In the genomic region with DNA sequence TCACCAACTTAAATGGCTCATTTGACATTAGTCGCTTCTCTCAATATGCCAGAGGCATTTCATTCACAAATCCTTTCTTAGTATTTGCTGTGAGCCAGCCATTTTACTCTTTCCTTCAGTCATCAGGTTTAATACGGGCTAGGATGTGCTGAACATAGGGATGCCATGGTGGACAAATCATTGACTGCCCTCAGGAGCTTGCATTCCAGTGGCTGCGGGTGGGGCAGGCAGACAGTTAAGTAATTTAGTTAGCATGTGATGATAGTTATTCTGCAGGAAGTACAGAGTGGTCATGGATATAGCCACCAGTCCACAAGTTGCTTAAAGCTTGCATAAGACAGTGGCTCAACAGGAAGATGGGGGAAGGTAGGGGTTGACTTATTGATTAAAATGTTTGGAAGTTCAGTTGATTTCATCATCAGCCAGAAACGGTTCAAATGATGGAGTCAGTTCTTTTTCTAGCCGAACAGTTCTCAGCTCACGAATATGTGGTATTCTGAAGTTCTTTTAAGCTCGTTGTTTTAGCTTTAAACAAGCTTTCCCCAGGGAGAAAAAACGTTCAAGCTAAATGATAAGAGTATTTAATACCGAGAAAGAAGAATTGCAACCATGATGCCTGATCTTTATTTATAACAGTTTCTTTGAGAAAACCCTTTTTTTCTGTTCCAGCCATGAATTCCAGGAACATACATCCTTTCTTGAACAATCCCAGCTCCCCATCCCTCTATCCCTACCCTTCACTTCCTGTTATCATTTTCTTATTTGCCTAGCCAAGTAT, we compare ENCODE assay signal across 8 cellular contexts. TPM values are rescaled to one million over a fixed set of nuclear protein-coding genes. Genes with fewer than 3 reads are reported as not detected.
DNase-seq lines count a peak whose midpoint lies in the region; ATAC-seq, FAIRE-seq and TF ChIP-seq lines count a peak whose summit lies in the region.

No MANE protein-coding gene starts in this region.

- peaks cover 17% of the 10 kb centered on the region for H3K4me1 Mint-ChIP-seq in astrocyte (ENCODE audit: low read depth, unreplicated experiment)

- no peak overlapping the region for H3K9ac ChIP-seq in astrocyte (ENCODE audit: low read length)

- WGBS in thyroid gland, 2 donors = 71% methylated on average over 9 of the region's 9 CpGs

- no peaks in the 10 kb centered on the region for H3K79me2 ChIP-seq in astrocyte (ENCODE audit: insufficient read depth, low read length)

- TF ChIP-seq POLR2A in thyroid gland (IDR thresholded peaks at IDR 0.05) = no peak

- ATAC-seq in HG03108 (IDR thresholded peaks at IDR 0.05; ENCODE audit: unreplicated experiment) = no peak

- DNase-seq in AG08395 (ENCODE audit: low spot score) (peak; percentile 59), HT1080 (ENCODE audit: low read depth) (peak; percentile 76), astrocyte (ENCODE audit: low read depth) (peak; percentile 6), kidney epithelial cell (ENCODE audit: low read depth) (peak; percentile 56), tibial artery (peak in 1 of 2 donors; percentile 61), thyroid gland (no peak)
- DNase-seq in stimulated activated naive CD4-positive, alpha-beta T cell (lab: John Stamatoyannopoulos, UW) = no peak

- H3K36me3 ChIP-seq in astrocyte (ENCODE audit: insufficient read depth, low read length) (no peaks in the 10 kb centered on the region), kidney epithelial cell (ENCODE audit: control insufficient read depth, insufficient read depth, low read length) (no peaks in the 10 kb centered on the region), tibial artery (no peaks in the 10 kb centered on the region), thyroid gland (no peaks in the 10 kb centered on the region)

- peak overlapping the region; percentile 94 for H3K4me3 Mint-ChIP-seq in astrocyte (ENCODE audit: unreplicated experiment)

- H3K27ac ChIP-seq in astrocyte (ENCODE audit: low read depth, low read length) (no peak overlapping the region), tibial artery (peak overlapping the region; percentile 84 to 86), thyroid gland (no peak overlapping the region)

- H3K9me3 ChIP-seq in astrocyte (ENCODE audit: insufficient read depth, low read depth, low read length) (no peaks in the 10 kb centered on the region), tibial artery (no peaks in the 10 kb centered on the region), thyroid gland (no peaks in the 10 kb centered on the region)

- H3K36me3 Mint-ChIP-seq in astrocyte (ENCODE audit: low read depth, unreplicated experiment) = no peaks in the 10 kb centered on the region

- no peak for TF ChIP-seq CTCF in astrocyte (IDR thresholded peaks at IDR 0.05; ENCODE audit: insufficient read depth, low read depth, low read length)
- TF ChIP-seq CTCF in kidney epithelial cell (IDR thresholded peaks at IDR 0.05; ENCODE audit: insufficient read depth, low read length, poor library complexity, severe bottlenecking) = no peak
- TF ChIP-seq CTCF in tibial artery (IDR thresholded peaks at IDR 0.05) = no peak
- TF ChIP-seq CTCF in thyroid gland (IDR thresholded peaks at IDR 0.05) = no peak

- peak overlapping the region; percentile 97 for H3K27ac Mint-ChIP-seq in astrocyte (ENCODE audit: unreplicated experiment)

- no peaks in the 10 kb centered on the region for H4K20me1 ChIP-seq in astrocyte (ENCODE audit: insufficient read depth, low read length)

- peak; percentile 89 for FAIRE-seq in astrocyte (lab: Jason Lieb, UNC)

- H3K27me3 Mint-ChIP-seq in astrocyte (ENCODE audit: low read depth, unreplicated experiment) = no peaks in the 10 kb centered on the region

- H3K4me1 ChIP-seq in astrocyte (ENCODE audit: insufficient read depth, low read length) (no peaks in the 10 kb centered on the region), tibial artery (peaks cover 0 to 21% (median 5%) of the 10 kb centered on the region in 4 donors), thyroid gland (peaks cover 0 to 5% of the 10 kb centered on the region in 2 donors)

- H3K27me3 ChIP-seq in astrocyte (ENCODE audit: insufficient read depth, low read length) (peaks cover 4% of the 10 kb centered on the region), kidney epithelial cell (ENCODE audit: control insufficient read depth, insufficient read depth, low read length) (no peaks in the 10 kb centered on the region), tibial artery (no peaks in the 10 kb centered on the region), thyroid gland (no peaks in the 10 kb centered on the region)

- H3K9me3 Mint-ChIP-seq in astrocyte (ENCODE audit: unreplicated experiment) = no peaks in the 10 kb centered on the region

- no peak overlapping the region for H2AFZ ChIP-seq in astrocyte (ENCODE audit: low read depth, low read length)

- H3K4me3 ChIP-seq in astrocyte (ENCODE audit: insufficient read depth, low read depth, low read length) (no peak overlapping the region), kidney epithelial cell (ENCODE audit: low read depth, low read length) (peak overlapping the region; percentile 58), tibial artery (peak overlapping the region; percentile 78 to 86), thyroid gland (replicated peaks in 1 of 3) (no peak overlapping the region)

- intact Hi-C loops in tibial artery (cut with DNase I; ENCODE audit: low total_unique reads) (no loop called here), thyroid gland (cut with DNase I) (no loop called here)

- H3K4me2 ChIP-seq in astrocyte (ENCODE audit: low read length) = peak overlapping the region; percentile 86

RNA-seq across cellular contexts. Expression of a gene that starts 1.4 kb away (rescaled TPM):
- total RNA-seq in HT1080 (2014; rRNA removed; shearing (Covaris generic)) = 1.6 and 3.2 TPM in 2 replicates
- polyA plus RNA-seq in HT1080 (2015; cell fraction: cytosol; rRNA removed) = 2.1 and 4.2 TPM in 2 replicates
- polyA plus RNA-seq in HT1080 (2015; cell fraction: nucleus; rRNA removed) = 23.5 and 24.1 TPM in 2 replicates
- total RNA-seq in astrocyte (10.3 and 12.0 TPM in 2 replicates), kidney epithelial cell (12.9 and 17.6 TPM in 2 replicates), thyroid gland (1 to 10 TPM; 5.0 to 7.7 (median 5.4) TPM)

Comparison
In these comparisons a context has a peak if more than half of its experiments do, and no peak if none do; other contexts are left out.
1. DNase-seq: peak in AG08395 (single experiment), HT1080 (single experiment), astrocyte (single experiment) and kidney epithelial cell (single experiment); none in stimulated activated naive CD4-positive, alpha-beta T cell (0 of 6) and thyroid gland (0 of 2).
2. H3K27ac ChIP-seq: peak in tibial artery (2 of 2); none in astrocyte (single experiment) and thyroid gland (0 of 3).
3. H3K4me3 ChIP-seq: peak in kidney epithelial cell (single experiment) and tibial artery (2 of 2); none in astrocyte (single experiment) and thyroid gland (0 of 3).